In the genomic region with DNA sequence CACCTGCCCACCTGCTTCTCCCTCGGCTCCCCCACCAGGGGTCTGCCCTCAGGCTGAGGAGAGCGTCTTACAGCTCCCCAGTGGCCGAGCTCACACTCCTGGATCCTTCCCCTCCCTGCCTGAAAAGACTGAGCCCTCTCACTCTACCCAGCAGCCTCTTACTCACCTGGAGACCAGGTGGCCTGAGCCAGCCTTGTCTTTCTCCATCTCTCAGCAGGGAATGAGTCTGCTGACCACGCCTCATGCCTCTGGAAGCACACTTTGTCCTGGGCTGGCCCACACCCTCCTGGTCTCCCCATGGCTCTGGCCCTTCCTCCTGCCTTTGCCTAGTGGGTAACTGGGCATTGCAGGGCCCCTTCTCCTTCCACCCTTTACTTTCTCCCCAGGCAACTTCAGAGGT, we compare ENCODE assay signal across 13 cellular contexts.
DNase-seq lines count a peak whose midpoint lies in the region; ATAC-seq and TF ChIP-seq lines count a peak whose summit lies in the region.
"Had no signal": no experiment of that assay in that cellular context is flagged by ENCODE, and none has a peak within 500 bp of the region (broad histone marks: within the 10 kb centered on the region; RNA-seq: fewer than 3 reads in every experiment).

No MANE protein-coding gene starts in this region.

- H3K27me3 ChIP-seq in H9 (ENCODE audit: insufficient read depth, low read length) (no peaks in the 10 kb centered on the region; the same call in 1 of the 2 replicates), RWPE2 (ENCODE audit: insufficient read depth, poor library complexity, severe bottlenecking) (peaks cover 31% of the 10 kb centered on the region), neuronal stem cell (ENCODE audit: control insufficient read depth in 3 of 3, insufficient read depth in 3 of 3, low read depth in 1 of 3, low read length in 3 of 3) (peaks cover 0 to 59% (median 0%) of the 10 kb centered on the region in 3 experiments)

- ATAC-seq in RWPE2 (ENCODE audit: low read depth) (peak; percentile 97), GM18873 (IDR thresholded peaks at IDR 0.05; ENCODE audit: low FRiP score, unreplicated experiment) (no peak)

- peaks cover 19% of the 10 kb centered on the region for H3K27me3 Mint-ChIP-seq in H9 (ENCODE audit: low read depth)

- H2BK120ac ChIP-seq in H9 (ENCODE audit: low read depth, low read length, poor library complexity, severe bottlenecking) = no peak overlapping the region
- H2BK120ac ChIP-seq in neuronal stem cell (ENCODE audit: low read depth, low read length) = no peak overlapping the region

- no peaks in the 10 kb centered on the region for H4K20me1 ChIP-seq in H9 (ENCODE audit: control insufficient read depth, insufficient read depth, insufficient read length)

- no peaks in the 10 kb centered on the region; the same call in 1 of the 2 replicates for H3K4me1 ChIP-seq in H9 (ENCODE audit: insufficient read depth, low read length)
- peaks cover 8% of the 10 kb centered on the region for H3K4me1 ChIP-seq in RWPE2 (ENCODE audit: insufficient read depth, poor library complexity, severe bottlenecking)
- H3K4me1 ChIP-seq in neuronal stem cell (ENCODE audit: control insufficient read depth in 2 of 2, insufficient read depth in 1 of 2, low read depth in 1 of 2, low read length in 2 of 2) = no peaks in the 10 kb centered on the region

- H3K79me1 ChIP-seq in H9 (ENCODE audit: insufficient read depth, low read depth, low read length, poor library complexity, severe bottlenecking) (no peaks in the 10 kb centered on the region), neuronal stem cell (ENCODE audit: low read depth, low read length) (no peaks in the 10 kb centered on the region)

- no peak overlapping the region for H2AK5ac ChIP-seq in H9 (ENCODE audit: insufficient read length, low read length)
- peak overlapping the region; percentile 25 for H2AK5ac ChIP-seq in neuronal stem cell (ENCODE audit: low read depth, low read length)

- H3K4me2 ChIP-seq in H9 (ENCODE audit: insufficient read depth, insufficient read length, low read length) (no peak overlapping the region), neuronal stem cell (ENCODE audit: insufficient read depth, low read length, poor library complexity, severe bottlenecking) (no peak overlapping the region)

- no peak overlapping the region for H2BK20ac ChIP-seq in H9 (ENCODE audit: low read depth, low read length, poor library complexity, severe bottlenecking)

- H2BK15ac ChIP-seq in H9 (ENCODE audit: low read depth, low read length) (no peak overlapping the region), neuronal stem cell (ENCODE audit: low read length) (no peak overlapping the region)

- H4K91ac ChIP-seq in H9 (ENCODE audit: insufficient read length, low read depth, low read length) (no peak overlapping the region), neuronal stem cell (ENCODE audit: low read depth, low read length, poor library complexity) (no peak overlapping the region)

- H4K8ac ChIP-seq in H9 (replicated peaks; ENCODE audit: insufficient read length, low read depth, low read length) (no peak overlapping the region), neuronal stem cell (ENCODE audit: low read depth, low read length) (no peak overlapping the region)

- no peak overlapping the region for H3K23ac ChIP-seq in H9 (ENCODE audit: insufficient read length, low read depth, low read length)
- no peak overlapping the region for H3K23ac ChIP-seq in neuronal stem cell (ENCODE audit: low read depth, low read length, poor library complexity)

- no peaks in the 10 kb centered on the region; a peak in 1 of 5 replicates for H3K9me3 Mint-ChIP-seq in H9
- H3K9me3 Mint-ChIP-seq: CD4-positive, CD25-positive, alpha-beta regulatory T cell had no signal

- H3K27ac ChIP-seq in H9 (ENCODE audit: insufficient read length, low read depth, low read length) = no peak overlapping the region
- H3K27ac ChIP-seq in RWPE2 (ENCODE audit: poor library complexity, severe bottlenecking) = no peak overlapping the region
- no peak overlapping the region for H3K27ac ChIP-seq in epithelial cell of prostate
- H3K27ac ChIP-seq in neuronal stem cell (replicated peaks; ENCODE audit: low read length) = no peak overlapping the region
- H3K27ac ChIP-seq: BLaER1 treated with 17β-estradiol and CSF1 and Interleukin-3, amounts not matched to agents 10 nM and 100 nM; GM23248 had no signal

- H3K79me2 ChIP-seq in H9 (ENCODE audit: insufficient read depth, low read length) = no peaks in the 10 kb centered on the region

- TF ChIP-seq CTCF in H9 (conservative IDR thresholded peaks at IDR 0.05) = no peak
- TF ChIP-seq CTCF in RWPE2 (IDR thresholded peaks at IDR 0.05; ENCODE audit: poor library complexity, severe bottlenecking) = no peak

- H3K9ac ChIP-seq in H9 (ENCODE audit: extremely low read depth, insufficient read length, low read length) = no peak overlapping the region
- H3K9ac ChIP-seq in neuronal stem cell (ENCODE audit: low read depth, low read length, poor library complexity) = no peak overlapping the region
- H3K9ac ChIP-seq: BLaER1 treated with 17β-estradiol and CSF1 and Interleukin-3, amounts not matched to agents 10 nM and 100 nM; GM23248 had no signal

- DNase-seq in H9 (no peak), RWPE2 (ENCODE audit: low spot score) (no peak), epithelial cell of prostate (ENCODE audit: low read depth, low spot score) (peak; percentile 37), neuronal stem cell (ENCODE audit: low spot score) (no peak), ureter (ENCODE audit: low spot score) (no peak), NCI-H2171 (lab: John Stamatoyannopoulos, UW) (no peak)
- DNase-seq: ACHN; CD4-positive, CD25-positive, alpha-beta regulatory T cell; DMS53; GF-D8; GM23248 had no signal

- H3K36me3 Mint-ChIP-seq in H9 (ENCODE audit: insufficient read depth in 1 of 3, low read depth in 3 of 3) = no peaks in the 10 kb centered on the region
- H3K36me3 Mint-ChIP-seq: CD4-positive, CD25-positive, alpha-beta regulatory T cell had no signal

- H3K18ac ChIP-seq in H9 (ENCODE audit: insufficient read length, low read depth, low read length) (no peak overlapping the region), neuronal stem cell (ENCODE audit: low read length) (no peak overlapping the region)

- no peak overlapping the region for H3K4ac ChIP-seq in H9 (ENCODE audit: low read depth, low read length)
- H3K4ac ChIP-seq in neuronal stem cell (ENCODE audit: low read length) = no peak overlapping the region

- H3K4me1 Mint-ChIP-seq in H9 = peaks cover 6 to 21% of the 10 kb centered on the region in 2 experiments; a peak in 3 of 4 replicates
- H3K4me1 Mint-ChIP-seq: CD4-positive, CD25-positive, alpha-beta regulatory T cell had no signal

- no peak overlapping the region for H3K4me3 Mint-ChIP-seq in H9
- H3K4me3 Mint-ChIP-seq: CD4-positive, CD25-positive, alpha-beta regulatory T cell had no signal

- H3K56ac ChIP-seq in H9 (ENCODE audit: insufficient read length, low read depth, low read length) = no peak overlapping the region

- H3K9me3 ChIP-seq in H9 (ENCODE audit: control insufficient read depth, low read depth, low read length) (no peaks in the 10 kb centered on the region), RWPE2 (ENCODE audit: severe bottlenecking) (no peaks in the 10 kb centered on the region), neuronal stem cell (replicated peaks in 1 of 2; ENCODE audit: control insufficient read depth in 2 of 2, insufficient read depth in 1 of 2, low read depth in 1 of 2, low read length in 2 of 2) (no peaks in the 10 kb centered on the region)
- H3K9me3 ChIP-seq: BLaER1 treated with 17β-estradiol and CSF1 and Interleukin-3, amounts not matched to agents 10 nM and 100 nM had no signal

- no peaks in the 10 kb centered on the region for H3K23me2 ChIP-seq in H9 (ENCODE audit: insufficient read length, low read depth, low read length, poor library complexity, severe bottlenecking)

- no peak overlapping the region for H4K5ac ChIP-seq in H9 (ENCODE audit: insufficient read length, low read depth, low read length)

- H3K4me3 ChIP-seq in RWPE2 (ENCODE audit: severe bottlenecking) (no peak overlapping the region), neuronal stem cell (ENCODE audit: low read length in 2 of 2) (no peak overlapping the region)
- H3K4me3 ChIP-seq: BLaER1 treated with 17β-estradiol and CSF1 and Interleukin-3, amounts not matched to agents 10 nM and 100 nM; GM23248 had no signal

- H2BK12ac ChIP-seq in H9 (ENCODE audit: insufficient read length, low read depth, low read length) = no peak overlapping the region
- peak overlapping the region; percentile 60 for H2BK12ac ChIP-seq in neuronal stem cell (ENCODE audit: low read length)

- H2BK5ac ChIP-seq in H9 (ENCODE audit: insufficient read length, low read length) (no peak overlapping the region), neuronal stem cell (ENCODE audit: low read length) (no peak overlapping the region)

- no CpG with 5 or more reads among the region's 4 CpGs for WGBS in H9 (ENCODE audit: extremely low coverage, insufficient read length, low lambda C conversion rate)
- no CpG with 5 or more reads among the region's 4 CpGs for WGBS in neuronal stem cell (ENCODE audit: extremely low coverage in 2 of 2, insufficient read length in 2 of 2, insufficient replicate concordance in 1 of 2), 2 donors

- H2AFZ ChIP-seq in H9 (ENCODE audit: low read length) (no peak overlapping the region), neuronal stem cell (ENCODE audit: low read length) (no peak overlapping the region)
- H2AFZ ChIP-seq: GM23248 had no signal

- peak overlapping the region; percentile 24; the same call in 1 of the 2 replicates for H3K14ac ChIP-seq in H9 (ENCODE audit: insufficient read depth, low read length)
- H3K14ac ChIP-seq in neuronal stem cell (ENCODE audit: low read length) = no peak overlapping the region

- no peak overlapping the region for H3K27ac Mint-ChIP-seq in H9

- H3T11ph ChIP-seq in H9 (ENCODE audit: low read length) = no peak overlapping the region

- H3K36me3 ChIP-seq in RWPE2 (ENCODE audit: low read depth) (no peaks in the 10 kb centered on the region), neuronal stem cell (replicated peaks in 1 of 2; ENCODE audit: control insufficient read depth in 2 of 2, insufficient read depth in 2 of 2, low read length in 2 of 2) (no peaks in the 10 kb centered on the region)
- H3K36me3 ChIP-seq: BLaER1 treated with 17β-estradiol and CSF1 and Interleukin-3, amounts not matched to agents 10 nM and 100 nM had no signal
